ENCODE assay signal across 16 cellular contexts in the genomic region with DNA sequence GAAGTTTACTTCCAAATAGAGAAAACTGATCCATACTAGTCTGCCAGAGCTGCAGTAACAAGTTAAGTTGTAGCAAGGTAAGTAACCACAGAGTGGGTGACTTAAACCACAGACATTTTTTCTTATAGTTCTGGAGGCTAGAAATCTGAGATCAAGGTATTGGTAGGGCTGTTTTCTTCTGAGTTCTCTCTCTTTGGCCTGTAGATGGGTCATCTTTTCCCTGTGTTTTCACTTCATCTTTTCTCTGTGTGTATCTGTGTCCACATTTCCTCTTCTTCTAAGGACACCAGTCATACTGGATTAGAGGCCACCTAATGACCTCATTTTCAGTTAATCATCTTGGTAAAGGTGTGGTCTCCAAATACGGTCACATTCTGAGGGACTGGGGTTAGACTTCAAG.
DNase-seq lines count a peak whose midpoint lies in the region; ATAC-seq lines count a peak whose summit lies in the region.
"Had no signal": no experiment of that assay in that cellular context is flagged by ENCODE, and none has a peak within 500 bp of the region (broad histone marks: within the 10 kb centered on the region; RNA-seq: fewer than 3 reads in every experiment).

No MANE protein-coding gene starts in this region.

- no peak overlapping the region for H3K4me3 ChIP-seq in Jurkat, Clone E6-1 (ENCODE audit: low read length)

- peak; percentile 48 for ATAC-seq in GM18907 (IDR thresholded peaks at IDR 0.05; ENCODE audit: unreplicated experiment)
- ATAC-seq in stimulated activated effector memory CD8-positive, alpha-beta T cell treated with anti-CD3 and anti-CD28 coated beads, Interleukin-12 subunit alpha, Interleukin-12 subunit beta, amount 100 ng/mL, for 72 hours, result peak; percentile 43
- ATAC-seq: PC-3 had no signal

- H3K36me3 Mint-ChIP-seq in stimulated activated effector memory CD8-positive, alpha-beta T cell treated with anti-CD3 and anti-CD28 coated beads, Interleukin-12 subunit alpha, Interleukin-12 subunit beta, amount 100 ng/mL, for 72 hours, result no peaks in the 10 kb centered on the region

- DNase-seq in Jurkat, Clone E6-1 (ENCODE audit: low read depth, low spot score), result peak; percentile 1
- peak; percentile 28 for DNase-seq in astrocyte of the hippocampus (ENCODE audit: low read depth, low spot score)
- no peak for DNase-seq in stimulated activated effector memory CD8-positive, alpha-beta T cell treated with anti-CD3 and anti-CD28 coated beads, Interleukin-12 subunit alpha, Interleukin-12 subunit beta, amount 100 ng/mL, for 72 hours (ENCODE audit: low spot score in 2 of 2)
- no peak for DNase-seq in NCI-H2029 (lab: John Stamatoyannopoulos, UW)
- no peak for DNase-seq in AML-193 (lab: John Stamatoyannopoulos, UW)
- DNase-seq in epidermal melanocyte (ENCODE audit: insufficient read length, low spot score), result no peak
- DNase-seq: ACHN; CD4-positive, alpha-beta T cell; GF-D8; Kasumi-1; NCI-H1436; NCI-H2081 treated with DMSO at 0.1 percent for 48 hours; NCI-H524 treated with DMSO at 0.1 percent for 48 hours had no signal

- H3K9me3 Mint-ChIP-seq in stimulated activated effector memory CD8-positive, alpha-beta T cell treated with anti-CD3 and anti-CD28 coated beads, Interleukin-12 subunit alpha, Interleukin-12 subunit beta, amount 100 ng/mL, for 72 hours, result no peaks in the 10 kb centered on the region
- H3K9me3 Mint-ChIP-seq: CD4-positive, alpha-beta T cell had no signal

- H3K4me1 Mint-ChIP-seq in stimulated activated effector memory CD8-positive, alpha-beta T cell treated with anti-CD3 and anti-CD28 coated beads, Interleukin-12 subunit alpha, Interleukin-12 subunit beta, amount 100 ng/mL, for 72 hours, result no peaks in the 10 kb centered on the region
- H3K4me1 Mint-ChIP-seq: B cell had no signal

- no peak overlapping the region for H3K27ac Mint-ChIP-seq in stimulated activated effector memory CD8-positive, alpha-beta T cell treated with anti-CD3 and anti-CD28 coated beads, Interleukin-12 subunit alpha, Interleukin-12 subunit beta, amount 100 ng/mL, for 72 hours
- H3K27ac Mint-ChIP-seq: B cell; CD4-positive, alpha-beta T cell had no signal

- H3K4me3 Mint-ChIP-seq in stimulated activated effector memory CD8-positive, alpha-beta T cell treated with anti-CD3 and anti-CD28 coated beads, Interleukin-12 subunit alpha, Interleukin-12 subunit beta, amount 100 ng/mL, for 72 hours, result no peak overlapping the region
- H3K4me3 Mint-ChIP-seq: B cell; CD4-positive, alpha-beta T cell had no signal

Comparison
In these comparisons a context has a peak if more than half of its experiments do, and no peak if none do; other contexts are left out.
1. DNase-seq: peak in Jurkat, Clone E6-1 (single experiment) and astrocyte of the hippocampus (single experiment); none in stimulated activated effector memory CD8-positive, alpha-beta T cell treated with anti-CD3 and anti-CD28 coated beads, Interleukin-12 subunit alpha, Interleukin-12 subunit beta, amount 100 ng/mL, for 72 hours (0 of 2), NCI-H2029 (single experiment), AML-193 (0 of 2) and epidermal melanocyte (single experiment).